ENCODE assay signal across 8 cellular contexts in genomic region chr6:85644374-85644762, GRCh38. TPM values are rescaled to one million over a fixed set of nuclear protein-coding genes. Genes with fewer than 3 reads are reported as not detected.
A peak's percentile ranks its signal among the peaks of the same experiment; 100 is the strongest.
DNase-seq lines count a peak whose midpoint lies in the region; ATAC-seq and TF ChIP-seq lines count a peak whose summit lies in the region.

No MANE protein-coding gene starts in this region.

- peaks cover 31% of the 10 kb centered on the region for H3K4me1 ChIP-seq in CD4-positive, CD25-positive, alpha-beta regulatory T cell (ENCODE audit: control insufficient read depth, insufficient read depth, low read length, poor library complexity, severe bottlenecking)
- H3K4me1 ChIP-seq in Karpas-422 (ENCODE audit: low read length) (peaks cover 34% of the 10 kb centered on the region), colonic mucosa (peaks cover 4% of the 10 kb centered on the region)

- peaks cover 6% of the 10 kb centered on the region for H3K27me3 Mint-ChIP-seq in CD4-positive, CD25-positive, alpha-beta regulatory T cell
- no peaks in the 10 kb centered on the region for H3K27me3 Mint-ChIP-seq in nephron (ENCODE audit: low read depth)

- peak overlapping the region; percentile 94 for H3K4me2 ChIP-seq in Karpas-422 (ENCODE audit: low read depth, low read length, poor library complexity, severe bottlenecking)

- no peaks in the 10 kb centered on the region for H3K9me3 ChIP-seq in CD4-positive, CD25-positive, alpha-beta regulatory T cell (ENCODE audit: control insufficient read depth in 2 of 2, low read length in 2 of 2)
- H3K9me3 ChIP-seq in Karpas-422 (ENCODE audit: low read length) (no peaks in the 10 kb centered on the region), colonic mucosa (no peaks in the 10 kb centered on the region)

- peak overlapping the region; percentile 91 to 97 (median 94) for H3K27ac Mint-ChIP-seq in CD4-positive, CD25-positive, alpha-beta regulatory T cell
- peak overlapping the region; percentile 94 to 100 (median 100) for H3K27ac Mint-ChIP-seq in nephron

- peaks cover 25 to 45% (median 37%) of the 10 kb centered on the region in 4 donors for H3K4me1 Mint-ChIP-seq in CD4-positive, CD25-positive, alpha-beta regulatory T cell
- H3K4me1 Mint-ChIP-seq in nephron: peaks cover 39% of the 10 kb centered on the region

- H3K79me2 ChIP-seq in Karpas-422 (ENCODE audit: low read length): peaks cover 37% of the 10 kb centered on the region

- H3K4me3 ChIP-seq in CD4-positive, CD25-positive, alpha-beta regulatory T cell (ENCODE audit: low read depth, low read length): peak overlapping the region; percentile 87
- peak overlapping the region; percentile 72 for H3K4me3 ChIP-seq in Karpas-422 (ENCODE audit: low read length)
- peak overlapping the region; percentile 96 for H3K4me3 ChIP-seq in colonic mucosa

- peaks cover 0 to 6% (median 0%) of the 10 kb centered on the region in 7 donors for H3K9me3 Mint-ChIP-seq in CD4-positive, CD25-positive, alpha-beta regulatory T cell
- peaks cover 4% of the 10 kb centered on the region for H3K9me3 Mint-ChIP-seq in nephron

- H3K9ac ChIP-seq in Karpas-422 (ENCODE audit: low read length) (peak overlapping the region; percentile 85), colonic mucosa (ENCODE audit: low read depth in 2 of 2, low read length in 2 of 2) (peak overlapping the region; percentile 61 to 94)

- H4K20me1 ChIP-seq in Karpas-422 (ENCODE audit: insufficient read depth, low read depth, low read length): peaks cover 27% of the 10 kb centered on the region

- no peaks in the 10 kb centered on the region for H3K27me3 ChIP-seq in CD4-positive, CD25-positive, alpha-beta regulatory T cell (ENCODE audit: control insufficient read depth, insufficient read depth, low read length)
- H3K27me3 ChIP-seq in Karpas-422 (ENCODE audit: low read length) (no peaks in the 10 kb centered on the region), colonic mucosa (no peaks in the 10 kb centered on the region)

- H3K36me3 ChIP-seq in CD4-positive, CD25-positive, alpha-beta regulatory T cell (ENCODE audit: control insufficient read depth, insufficient read depth, low read length): peaks cover 8% of the 10 kb centered on the region
- peaks cover 26% of the 10 kb centered on the region for H3K36me3 ChIP-seq in Karpas-422 (ENCODE audit: insufficient read depth, low read length)
- H3K36me3 ChIP-seq in colonic mucosa: no peaks in the 10 kb centered on the region

- no peak for DNase-seq in CD4-positive, CD25-positive, alpha-beta regulatory T cell
- DNase-seq in Karpas-422 (no peak), colonic mucosa (no peak), epidermal melanocyte (ENCODE audit: insufficient read length, low spot score) (no peak), cerebellar cortex (ENCODE audit: low spot score) (no peak)

- no peak for ATAC-seq in CD4-positive, CD25-positive, alpha-beta regulatory T cell (ENCODE audit: low read depth in 2 of 2)
- ATAC-seq in GM19452 (IDR thresholded peaks at IDR 0.05; ENCODE audit: unreplicated experiment) (no peak), GM21723 (IDR thresholded peaks at IDR 0.05; ENCODE audit: unreplicated experiment) (no peak)

- TF ChIP-seq CTCF in colonic mucosa (IDR thresholded peaks at IDR 0.05) (no peak), nephron (IDR thresholded peaks at IDR 0.05; ENCODE audit: unreplicated experiment in 3 of 3) (no peak)

- H3K27ac ChIP-seq in CD4-positive, CD25-positive, alpha-beta regulatory T cell (ENCODE audit: insufficient read depth, low read length, poor library complexity, severe bottlenecking): peak overlapping the region; percentile 99
- peak overlapping the region; percentile 78 for H3K27ac ChIP-seq in Karpas-422 (ENCODE audit: low read length)
- peak overlapping the region; percentile 98 for H3K27ac ChIP-seq in colonic mucosa

- intact Hi-C loops in colonic mucosa (cut with DNase I): loop anchor here (5.0 kb wide), 1 partner anchor 47 kb away; no protein-coding TSS in a partner anchor

- H3K36me3 Mint-ChIP-seq in CD4-positive, CD25-positive, alpha-beta regulatory T cell: peaks cover 16% of the 10 kb centered on the region
- peaks cover 32% of the 10 kb centered on the region for H3K36me3 Mint-ChIP-seq in nephron (ENCODE audit: low read depth)

- peak overlapping the region; percentile 92 to 99 (median 94) for H3K4me3 Mint-ChIP-seq in CD4-positive, CD25-positive, alpha-beta regulatory T cell
- peak overlapping the region; percentile 87 to 95 (median 93) for H3K4me3 Mint-ChIP-seq in nephron

- peak overlapping the region; percentile 69 for H2AFZ ChIP-seq in Karpas-422 (ENCODE audit: low read length)

- H3K9me2 ChIP-seq in Karpas-422 (replicated peaks; ENCODE audit: insufficient read depth, low read length): no peaks in the 10 kb centered on the region

RNA-seq across cellular contexts. Expression of gene SYNCRIP, which starts 1.7 kb away (rescaled TPM):
- 82.3 TPM for total RNA-seq in CD4-positive, CD25-positive, alpha-beta regulatory T cell
- 10 to 100 TPM; 56.4 to 76.5 (median 71.0) TPM for polyA plus RNA-seq in CD4-positive, CD25-positive, alpha-beta regulatory T cell
- 73.4 and 99.4 TPM in 2 replicates for total RNA-seq in Karpas-422 (2014; rRNA removed; shearing (Covaris generic); ENCODE audit: low replicate concordance)
- total RNA-seq in colonic mucosa: 10 to 100 TPM; 87.7 to 99.3 TPM

RNA-seq across cellular contexts. Expression of gene SNX14, which starts 50.7 kb away (rescaled TPM):
- 46.1 TPM for total RNA-seq in CD4-positive, CD25-positive, alpha-beta regulatory T cell
- 10 to 100 TPM; 50.4 to 63.2 (median 52.3) TPM for polyA plus RNA-seq in CD4-positive, CD25-positive, alpha-beta regulatory T cell
- total RNA-seq in Karpas-422 (2014; rRNA removed; shearing (Covaris generic); ENCODE audit: low replicate concordance): 93.1 and 153 TPM in 2 replicates
- total RNA-seq in colonic mucosa: 10 to 100 TPM; 52.5 to 80.6 TPM
